ENCODE assay signal across 10 cellular contexts in genomic region chr12:96211989-96212388, GRCh38. TPM values are rescaled to one million over a fixed set of nuclear protein-coding genes. Genes with fewer than 3 reads are reported as not detected.
DNase-seq lines count a peak whose midpoint lies in the region; ATAC-seq and TF ChIP-seq lines count a peak whose summit lies in the region.
"Had no signal": no experiment of that assay in that cellular context is flagged by ENCODE, and none has a peak within 500 bp of the region (broad histone marks: within the 10 kb centered on the region; RNA-seq: fewer than 3 reads in every experiment).

No MANE protein-coding gene starts in this region.

- no peak for TF ChIP-seq CTCF in lower lobe of right lung (IDR thresholded peaks at IDR 0.05)

- H3K4me3 Mint-ChIP-seq in stimulated activated naive CD8-positive, alpha-beta T cell treated with anti-CD3 and anti-CD28 coated beads, Interleukin-15, Interleukin-2, amounts not matched to agents 100 ng/mL and 50 ng/mL, for 24 hours: peak overlapping the region; percentile 70
- peak overlapping the region; percentile 76 for H3K4me3 Mint-ChIP-seq in activated T-helper 1 cell treated with anti-CD3 and anti-CD28 coated beads, Interleukin-12 subunit alpha, Interleukin-12 subunit beta, Interleukin-2, Interleukin-4 antibody, amounts not matched to agents 30 ng/mL and 10 ng/mL and 1 ng/mL, durations not matched to agents 14 hours and 24 hours and 36 hours

- ATAC-seq in stimulated activated naive CD8-positive, alpha-beta T cell treated with anti-CD3 and anti-CD28 coated beads, Interleukin-15, Interleukin-2, amounts not matched to agents 100 U/mL and 50 U/mL, for 24 hours: no peak
- ATAC-seq in lower lobe of right lung: no peak

- no peak for DNase-seq in stimulated activated naive CD8-positive, alpha-beta T cell treated with anti-CD3 and anti-CD28 coated beads, Interleukin-15, Interleukin-2, amounts not matched to agents 100 U/mL and 50 U/mL, for 24 hours
- no peak for DNase-seq in activated T-helper 1 cell treated with anti-CD3 and anti-CD28 coated beads, Interleukin-12 subunit alpha, Interleukin-12 subunit beta, Interleukin-2, Interleukin-4 antibody, amounts not matched to agents 30 ng/mL and 10 ng/mL and 1 ng/mL, durations not matched to agents 14 hours and 24 hours and 36 hours (ENCODE audit: low spot score)
- DNase-seq in lower lobe of right lung (no peak), HUDEP-2 (lab: John Stamatoyannopoulos, UW; ENCODE audit: unreplicated experiment in 76 of 76) (no peak), ACHN (no peak), A172 (ENCODE audit: low spot score) (no peak), kidney tubule cell (ENCODE audit: low spot score) (no peak)
- DNase-seq: erythroblast, NCI-H526 treated with DMSO at 0.1 percent for 48 hours had no signal

- no peaks in the 10 kb centered on the region for H3K9me3 ChIP-seq in lower lobe of right lung

- peak overlapping the region; percentile 37 for H3K27ac ChIP-seq in lower lobe of right lung

- peaks cover 91% of the 10 kb centered on the region for H3K4me1 Mint-ChIP-seq in stimulated activated naive CD8-positive, alpha-beta T cell treated with anti-CD3 and anti-CD28 coated beads, Interleukin-15, Interleukin-2, amounts not matched to agents 100 ng/mL and 50 ng/mL, for 24 hours (ENCODE audit: low read depth)
- H3K4me1 Mint-ChIP-seq in activated T-helper 1 cell treated with anti-CD3 and anti-CD28 coated beads, Interleukin-12 subunit alpha, Interleukin-12 subunit beta, Interleukin-2, Interleukin-4 antibody, amounts not matched to agents 30 ng/mL and 10 ng/mL and 1 ng/mL, durations not matched to agents 14 hours and 24 hours and 36 hours (ENCODE audit: low read depth): peaks cover 78% of the 10 kb centered on the region

- H3K36me3 Mint-ChIP-seq in stimulated activated naive CD8-positive, alpha-beta T cell treated with anti-CD3 and anti-CD28 coated beads, Interleukin-15, Interleukin-2, amounts not matched to agents 100 ng/mL and 50 ng/mL, for 24 hours (ENCODE audit: low read depth): peaks cover 22% of the 10 kb centered on the region
- peaks cover 21% of the 10 kb centered on the region for H3K36me3 Mint-ChIP-seq in activated T-helper 1 cell treated with anti-CD3 and anti-CD28 coated beads, Interleukin-12 subunit alpha, Interleukin-12 subunit beta, Interleukin-2, Interleukin-4 antibody, amounts not matched to agents 30 ng/mL and 10 ng/mL and 1 ng/mL, durations not matched to agents 14 hours and 24 hours and 36 hours (ENCODE audit: low read depth)

- H3K36me3 ChIP-seq in lower lobe of right lung: peaks cover 3% of the 10 kb centered on the region

- peak overlapping the region; percentile 89 for H3K27ac Mint-ChIP-seq in stimulated activated naive CD8-positive, alpha-beta T cell treated with anti-CD3 and anti-CD28 coated beads, Interleukin-15, Interleukin-2, amounts not matched to agents 100 ng/mL and 50 ng/mL, for 24 hours
- H3K27ac Mint-ChIP-seq in activated T-helper 1 cell treated with anti-CD3 and anti-CD28 coated beads, Interleukin-12 subunit alpha, Interleukin-12 subunit beta, Interleukin-2, Interleukin-4 antibody, amounts not matched to agents 30 ng/mL and 10 ng/mL and 1 ng/mL, durations not matched to agents 14 hours and 24 hours and 36 hours: peak overlapping the region; percentile 76

- no peaks in the 10 kb centered on the region for H3K9me3 Mint-ChIP-seq in stimulated activated naive CD8-positive, alpha-beta T cell treated with anti-CD3 and anti-CD28 coated beads, Interleukin-15, Interleukin-2, amounts not matched to agents 100 ng/mL and 50 ng/mL, for 24 hours
- no peaks in the 10 kb centered on the region for H3K9me3 Mint-ChIP-seq in activated T-helper 1 cell treated with anti-CD3 and anti-CD28 coated beads, Interleukin-12 subunit alpha, Interleukin-12 subunit beta, Interleukin-2, Interleukin-4 antibody, amounts not matched to agents 30 ng/mL and 10 ng/mL and 1 ng/mL, durations not matched to agents 14 hours and 24 hours and 36 hours

- peaks cover 72% of the 10 kb centered on the region for H3K4me1 ChIP-seq in lower lobe of right lung

- no peak overlapping the region for H3K4me3 ChIP-seq in lower lobe of right lung

- H3K27me3 Mint-ChIP-seq in stimulated activated naive CD8-positive, alpha-beta T cell treated with anti-CD3 and anti-CD28 coated beads, Interleukin-15, Interleukin-2, amounts not matched to agents 100 ng/mL and 50 ng/mL, for 24 hours: no peaks in the 10 kb centered on the region
- no peaks in the 10 kb centered on the region for H3K27me3 Mint-ChIP-seq in activated T-helper 1 cell treated with anti-CD3 and anti-CD28 coated beads, Interleukin-12 subunit alpha, Interleukin-12 subunit beta, Interleukin-2, Interleukin-4 antibody, amounts not matched to agents 30 ng/mL and 10 ng/mL and 1 ng/mL, durations not matched to agents 14 hours and 24 hours and 36 hours (ENCODE audit: insufficient read depth)

- H3K27me3 ChIP-seq in lower lobe of right lung (ENCODE audit: low read depth): no peaks in the 10 kb centered on the region

- intact Hi-C loops in activated T-helper 1 cell treated with anti-CD3 and anti-CD28 coated beads, Interleukin-12 subunit alpha, Interleukin-12 subunit beta, Interleukin-2, Interleukin-4 antibody, amounts not matched to agents 30 ng/mL and 10 ng/mL and 1 ng/mL, durations not matched to agents 14 hours and 24 hours and 36 hours (cut with micrococcal nuclease): loop anchor here (1.0 to 5.0 kb wide), 3 partner anchors 13 to 270 kb away; partner anchors contain the start of genes AMDHD1 and CCDC38
- intact Hi-C loops in lower lobe of right lung (cut with DNase I): no loop called here

- in situ Hi-C loops in ACHN (cut with HindIII; ENCODE audit: low pct_ligation_motif_present, low pct_unique_long_range_greater_than_20kb, low sequenced_read_pairs): loop anchor here (25.0 kb wide), 1 partner anchor 150 kb away; no protein-coding TSS in a partner anchor

RNA-seq across cellular contexts. Expression of gene ELK3, which starts 17.8 kb away (rescaled TPM):
- 40.8 and 45.3 TPM in 2 replicates for total RNA-seq in activated T-helper 1 cell treated with anti-CD3 and anti-CD28 coated beads, Interleukin-12 subunit alpha, Interleukin-12 subunit beta, Interleukin-2, Interleukin-4 antibody, amounts not matched to agents 30 ng/mL and 10 ng/mL and 1 ng/mL, durations not matched to agents 14 hours and 24 hours and 36 hours
- total RNA-seq in lower lobe of right lung: 29.1 TPM
- 30.9 TPM in 2 replicates for total RNA-seq in A172 (2014; rRNA removed; shearing (Covaris generic))
